1 cellular context compared by ENCODE assay signal in genomic region chr6:17877196-17877889, GRCh38.
TF ChIP-seq lines count a peak whose summit lies in the region.

No MANE protein-coding gene starts in this region.

TF ChIP-seq in A549, 52 proteins besides CTCF, POLR2A, EP300 and RAD21 (continued from another document):
- TF ChIP-seq GATA3 (IDR thresholded peaks at IDR 0.05; ENCODE audit: borderline replicate concordance) (peak; percentile 76), HMGXB4 (CRISPR knock-in tag; IDR thresholded peaks at IDR 0.05; ENCODE audit: borderline replicate concordance) (no peak), JUNB (IDR thresholded peaks at IDR 0.05) (peak; percentile 66), CBX8 (IDR thresholded peaks at IDR 0.05) (no peak), NPAS2 (CRISPR knock-in tag; IDR thresholded peaks at IDR 0.05; ENCODE audit: borderline replicate concordance) (no peak), HDAC2 (IDR thresholded peaks at IDR 0.05) (no peak), MAX (IDR thresholded peaks at IDR 0.05) (peak; percentile 15; the same call in 1 of the 2 replicates), MYC (IDR thresholded peaks at IDR 0.05; ENCODE audit: borderline replicate concordance, low read length) (no peak), REST (IDR thresholded peaks at IDR 0.05) (no peak), CEBPB (IDR thresholded peaks at IDR 0.05) (peak; percentile 28 to 57; a peak in 2 of 4 replicates)
